In genomic region chr6:31001489-31001888, GRCh38 we compare ENCODE assay signal across 17 cellular contexts. TPM values are rescaled to one million over a fixed set of nuclear protein-coding genes. Genes with fewer than 3 reads are reported as not detected.
DNase-seq lines count a peak whose midpoint lies in the region; ATAC-seq and TF ChIP-seq lines count a peak whose summit lies in the region.
"Had no signal": no experiment of that assay in that cellular context is flagged by ENCODE, and none has a peak within 500 bp of the region (broad histone marks: within the 10 kb centered on the region; RNA-seq: fewer than 3 reads in every experiment).

No MANE protein-coding gene starts in this region.

- H3K9me3 ChIP-seq in mammary epithelial cell (replicated peaks; ENCODE audit: insufficient read depth, low read length): no peaks in the 10 kb centered on the region
- H3K9me3 ChIP-seq in breast epithelium: no peaks in the 10 kb centered on the region
- H3K9me3 ChIP-seq: A549, Caco-2 had no signal

- H3K27me3 ChIP-seq in mammary epithelial cell (ENCODE audit: insufficient read depth, low read length) (no peaks in the 10 kb centered on the region), breast epithelium (no peaks in the 10 kb centered on the region)

- H4K20me1 ChIP-seq in mammary epithelial cell (ENCODE audit: insufficient read depth, low read length): no peaks in the 10 kb centered on the region

- 90% methylated on average over 10 of the region's 10 CpGs for WGBS in mammary epithelial cell (ENCODE audit: low coverage, missing lambda C conversion rate)

- H3K36me3 ChIP-seq in mammary epithelial cell (ENCODE audit: insufficient read depth, low read length) (no peaks in the 10 kb centered on the region), breast epithelium (no peaks in the 10 kb centered on the region)

- peak overlapping the region; percentile 48 for H3K27ac Mint-ChIP-seq in activated CD4-positive, alpha-beta T cell treated with anti-CD3 and anti-CD28 coated beads, Interleukin-2, amount 10 ng/mL, durations not matched to agents 24 days and 14 days
- no peak overlapping the region for H3K27ac Mint-ChIP-seq in activated CD4-positive, alpha-beta T cell treated with anti-CD3 and anti-CD28 coated beads, Interleukin-2, amount 10 ng/mL, durations not matched to agents 7 days and 5 days
- peak overlapping the region in 1 of 6 donors; percentile 9 for H3K27ac Mint-ChIP-seq in immature natural killer cell
- H3K27ac Mint-ChIP-seq: CD4-positive, alpha-beta T cell; GM23338; HFFc6 had no signal

- no peak overlapping the region for H3K9ac ChIP-seq in mammary epithelial cell (ENCODE audit: insufficient read depth, low read length)

- H3K36me3 Mint-ChIP-seq in activated CD4-positive, alpha-beta T cell treated with anti-CD3 and anti-CD28 coated beads, Interleukin-2, amount 10 ng/mL, durations not matched to agents 24 days and 14 days (ENCODE audit: low read depth): no peaks in the 10 kb centered on the region
- H3K36me3 Mint-ChIP-seq in activated CD4-positive, alpha-beta T cell treated with anti-CD3 and anti-CD28 coated beads, Interleukin-2, amount 10 ng/mL, durations not matched to agents 7 days and 5 days (ENCODE audit: low read depth): no peaks in the 10 kb centered on the region
- no peaks in the 10 kb centered on the region for H3K36me3 Mint-ChIP-seq in immature natural killer cell

- H3K4me1 ChIP-seq in mammary epithelial cell (ENCODE audit: insufficient read depth, low read length) (peaks cover 6% of the 10 kb centered on the region), breast epithelium (peaks cover 0 to 8% of the 10 kb centered on the region in 2 donors)
- H3K4me1 ChIP-seq: Caco-2 had no signal

- H3K79me2 ChIP-seq in mammary epithelial cell (ENCODE audit: insufficient read depth, low read length): no peaks in the 10 kb centered on the region

- H3K27me3 Mint-ChIP-seq in activated CD4-positive, alpha-beta T cell treated with anti-CD3 and anti-CD28 coated beads, Interleukin-2, amount 10 ng/mL, durations not matched to agents 24 days and 14 days: no peaks in the 10 kb centered on the region
- peaks cover 6% of the 10 kb centered on the region for H3K27me3 Mint-ChIP-seq in activated CD4-positive, alpha-beta T cell treated with anti-CD3 and anti-CD28 coated beads, Interleukin-2, amount 10 ng/mL, durations not matched to agents 7 days and 5 days
- H3K27me3 Mint-ChIP-seq in immature natural killer cell (ENCODE audit: low read depth in 3 of 3): peaks cover 0 to 2% (median 1%) of the 10 kb centered on the region in 3 donors

- POLR2A ChIA-PET in activated CD4-positive, alpha-beta T cell treated with anti-CD3 and anti-CD28 coated beads, Interleukin-2, amount 10 ng/mL, durations not matched to agents 7 days and 5 days (lab: Charles Lee): no interaction called here

- H3K27ac ChIP-seq in mammary epithelial cell (ENCODE audit: insufficient read depth, low read depth, low read length) (no peak overlapping the region), breast epithelium (no peak overlapping the region)
- H3K27ac ChIP-seq: 22Rv1, A549, C4-2B had no signal

- no peak for TF ChIP-seq CTCF in mammary epithelial cell (conservative IDR thresholded peaks at IDR 0.05 in 1 of 2, IDR thresholded peaks at IDR 0.05 in 1 of 2; ENCODE audit: extremely low read depth in 1 of 2, insufficient read depth in 1 of 2, low read depth in 1 of 2, low read length in 2 of 2)
- TF ChIP-seq CTCF in breast epithelium (IDR thresholded peaks at IDR 0.05): no peak

- CTCF ChIA-PET in activated CD4-positive, alpha-beta T cell treated with anti-CD3 and anti-CD28 coated beads, Interleukin-2, amount 10 ng/mL, durations not matched to agents 7 days and 5 days (lab: Charles Lee): interaction anchor here (1.1 kb wide), 1 partner anchor 17 kb away, joined by 3 read pairs; no protein-coding TSS in a partner anchor
- CTCF ChIA-PET in mammary epithelial cell (lab: Charles Lee; ENCODE audit: low non-redundant PET): no interaction called here

- no peak for ATAC-seq in GM18858 (IDR thresholded peaks at IDR 0.05; ENCODE audit: unreplicated experiment)
- ATAC-seq: A549, GM23338 had no signal

- H3K4me3 Mint-ChIP-seq in activated CD4-positive, alpha-beta T cell treated with anti-CD3 and anti-CD28 coated beads, Interleukin-2, amount 10 ng/mL, durations not matched to agents 24 days and 14 days: no peak overlapping the region
- no peak overlapping the region for H3K4me3 Mint-ChIP-seq in activated CD4-positive, alpha-beta T cell treated with anti-CD3 and anti-CD28 coated beads, Interleukin-2, amount 10 ng/mL, durations not matched to agents 7 days and 5 days
- H3K4me3 Mint-ChIP-seq in immature natural killer cell: peak overlapping the region in 4 of 5 donors; percentile 35 to 60 (median 53)
- H3K4me3 Mint-ChIP-seq: CD4-positive, alpha-beta T cell; GM23338; HFFc6 had no signal

- dilution Hi-C loops in mammary epithelial cell (cut with HindIII; ENCODE audit: low sequenced_read_pairs): no loop called here

- no peak for TF ChIP-seq POLR2A in breast epithelium (IDR thresholded peaks at IDR 0.05)

- in situ Hi-C loops in mammary epithelial cell (cut with MboI; ENCODE audit: low sequenced_read_pairs in 2 of 2): no loop called here

- no peak overlapping the region for H3K4me3 ChIP-seq in mammary epithelial cell (replicated peaks in 1 of 3; ENCODE audit: insufficient read depth in 1 of 3, low read depth in 2 of 3, low read length in 3 of 3)
- H3K4me3 ChIP-seq in breast epithelium: no peak overlapping the region
- H3K4me3 ChIP-seq: A549, GM23338 had no signal

- H3K4me1 Mint-ChIP-seq in activated CD4-positive, alpha-beta T cell treated with anti-CD3 and anti-CD28 coated beads, Interleukin-2, amount 10 ng/mL, durations not matched to agents 24 days and 14 days: peaks cover 9% of the 10 kb centered on the region
- peaks cover 2% of the 10 kb centered on the region for H3K4me1 Mint-ChIP-seq in activated CD4-positive, alpha-beta T cell treated with anti-CD3 and anti-CD28 coated beads, Interleukin-2, amount 10 ng/mL, durations not matched to agents 7 days and 5 days
- peaks cover 7 to 20% of the 10 kb centered on the region in 2 donors for H3K4me1 Mint-ChIP-seq in immature natural killer cell
- H3K4me1 Mint-ChIP-seq: GM23338 had no signal

- BruUV-seq in mammary epithelial cell (replicated peaks; lab: Mats Ljungman, UMichigan): TSS peak; percentile 94

- H3K4me2 ChIP-seq in mammary epithelial cell (ENCODE audit: insufficient read depth, low read depth, low read length): no peak overlapping the region
- H3K4me2 ChIP-seq: A549, GM23338 had no signal

- intact Hi-C loops in activated CD4-positive, alpha-beta T cell treated with anti-CD3 and anti-CD28 coated beads, Interleukin-2, amount 10 ng/mL, durations not matched to agents 24 days and 14 days (cut with micrococcal nuclease): no loop called here
- intact Hi-C loops in mammary epithelial cell (cut with micrococcal nuclease) (no loop called here), breast epithelium (cut with DNase I; ENCODE audit: low total_unique reads) (no loop called here)

- no peaks in the 10 kb centered on the region for H3K9me3 Mint-ChIP-seq in activated CD4-positive, alpha-beta T cell treated with anti-CD3 and anti-CD28 coated beads, Interleukin-2, amount 10 ng/mL, durations not matched to agents 24 days and 14 days
- H3K9me3 Mint-ChIP-seq in activated CD4-positive, alpha-beta T cell treated with anti-CD3 and anti-CD28 coated beads, Interleukin-2, amount 10 ng/mL, durations not matched to agents 7 days and 5 days: no peaks in the 10 kb centered on the region
- H3K9me3 Mint-ChIP-seq in immature natural killer cell: no peaks in the 10 kb centered on the region
- H3K9me3 Mint-ChIP-seq: CD4-positive, alpha-beta T cell; GM23338; HFFc6 had no signal

- DNase-seq in activated CD4-positive, alpha-beta T cell treated with anti-CD3 and anti-CD28 coated beads, Interleukin-2, amount 10 ng/mL, durations not matched to agents 24 days and 14 days: no peak
- DNase-seq in activated CD4-positive, alpha-beta T cell treated with anti-CD3 and anti-CD28 coated beads, Interleukin-2, amount 10 ng/mL, durations not matched to agents 7 days and 5 days: no peak
- DNase-seq in mammary epithelial cell (no peak), breast epithelium (ENCODE audit: low spot score in 2 of 2) (no peak), immature natural killer cell (no peak), amniotic stem cell (lab: John Stamatoyannopoulos, UW) (no peak)
- DNase-seq: AML-193; Caco-2; CD4-positive, alpha-beta T cell; HCEC 1CT; HFFc6 had no signal

- H2AFZ ChIP-seq in mammary epithelial cell (ENCODE audit: low read depth, low read length): no peak overlapping the region
- H2AFZ ChIP-seq: GM23338 had no signal

RNA-seq across cellular contexts. Expression of gene MUC22, which starts 8.8 kb away (rescaled TPM):
- not detected in 2 replicates for total RNA-seq in activated CD4-positive, alpha-beta T cell treated with anti-CD3 and anti-CD28 coated beads, Interleukin-2, amount 10 ng/mL, durations not matched to agents 24 days and 14 days
- total RNA-seq in activated CD4-positive, alpha-beta T cell treated with anti-CD3 and anti-CD28 coated beads, Interleukin-2, amount 10 ng/mL, durations not matched to agents 7 days and 5 days: not detected
- total RNA-seq in mammary epithelial cell (not detected), breast epithelium (not detected)
- polyA plus RNA-seq in mammary epithelial cell (not detected), immature natural killer cell (not detected)
- not detected for polyA minus RNA-seq in mammary epithelial cell
- total RNA-seq: Caco-2; CD4-positive, alpha-beta T cell; GM23338; HFFc6 had no signal
- polyA plus RNA-seq: A549, BJ, GM23338 had no signal

RNA-seq across cellular contexts. Expression of gene MUC21, which starts 18.0 kb away (rescaled TPM):
- total RNA-seq in activated CD4-positive, alpha-beta T cell treated with anti-CD3 and anti-CD28 coated beads, Interleukin-2, amount 10 ng/mL, durations not matched to agents 24 days and 14 days: not detected in 2 replicates
- total RNA-seq in activated CD4-positive, alpha-beta T cell treated with anti-CD3 and anti-CD28 coated beads, Interleukin-2, amount 10 ng/mL, durations not matched to agents 7 days and 5 days: not detected
- total RNA-seq in mammary epithelial cell (not detected), breast epithelium (not detected)
- polyA plus RNA-seq in mammary epithelial cell (not detected), immature natural killer cell (not detected)
- polyA minus RNA-seq in mammary epithelial cell: not detected
- total RNA-seq: Caco-2; CD4-positive, alpha-beta T cell; GM23338; HFFc6 had no signal
- polyA plus RNA-seq: A549, BJ, GM23338 had no signal

Comparison
In these comparisons a context has a peak if more than half of its experiments do, and no peak if none do; other contexts are left out.
1. H3K4me3 Mint-ChIP-seq: peak in immature natural killer cell (4 of 5); none in activated CD4-positive, alpha-beta T cell treated with anti-CD3 and anti-CD28 coated beads, Interleukin-2, amount 10 ng/mL, durations not matched to agents 24 days and 14 days (single experiment) and activated CD4-positive, alpha-beta T cell treated with anti-CD3 and anti-CD28 coated beads, Interleukin-2, amount 10 ng/mL, durations not matched to agents 7 days and 5 days (single experiment).